ENCODE assay signal across 7 cellular contexts in the genomic region with DNA sequence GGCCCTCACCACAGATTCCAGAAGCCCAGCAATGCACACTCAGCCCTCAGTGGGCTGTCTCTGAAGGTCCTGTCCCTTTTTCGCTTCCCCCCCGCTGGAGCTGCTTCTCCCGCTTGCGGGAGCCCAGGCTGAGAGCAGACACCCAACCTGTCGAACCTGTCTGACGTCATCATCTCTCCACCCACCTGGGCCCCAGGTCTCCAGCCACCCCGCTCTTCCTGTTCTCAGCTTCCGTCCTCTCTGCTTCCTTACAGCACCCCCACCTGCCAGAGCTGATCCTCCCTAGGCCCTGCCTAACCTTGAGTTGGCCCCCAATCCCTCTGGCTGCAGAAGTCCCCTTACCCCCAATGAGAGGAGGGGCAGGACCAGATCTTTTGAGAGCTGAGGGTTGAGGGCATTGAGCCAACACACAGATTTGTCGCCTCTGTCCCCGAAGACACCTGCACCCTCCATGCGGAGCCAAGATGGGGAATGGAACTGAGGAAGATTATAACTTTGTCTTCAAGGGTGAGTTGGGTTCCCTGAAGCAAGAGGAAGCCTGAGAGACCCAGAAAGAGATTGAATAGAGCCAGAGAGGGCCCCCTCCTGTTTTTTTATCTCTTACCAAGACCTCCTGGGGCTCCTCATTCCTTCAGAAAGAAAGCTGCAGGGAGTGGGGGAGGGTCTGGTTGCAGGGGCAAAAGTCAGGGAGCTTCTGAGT. TPM values are rescaled to one million over a fixed set of nuclear protein-coding genes. Genes with fewer than 3 reads are reported as not detected.
DNase-seq lines count a peak whose midpoint lies in the region; ATAC-seq and TF ChIP-seq lines count a peak whose summit lies in the region.

RAB25 (plus strand) TSS at position 224 of the 700 bp plus-strand sequence; CDS start at position 465, 241 bp downstream.

- peak within 1 kb of the TSS; percentile 25; the same call in 1 of the 2 replicates for H2AFZ ChIP-seq in PC-3 (ENCODE audit: low read length)
- H2AFZ ChIP-seq in smooth muscle cell (ENCODE audit: low read depth), result no peak within 1 kb of the TSS

- H3K9ac ChIP-seq in HUES64 (ENCODE audit: low read depth, low read length) (peak within 1 kb of the TSS; percentile 74), PC-3 (ENCODE audit: low read length) (peak within 1 kb of the TSS; percentile 41; the same call in 1 of the 2 replicates), iPS-15b (ENCODE audit: low read depth, low read length) (peak within 1 kb of the TSS; percentile 41), smooth muscle cell (ENCODE audit: low read depth) (peak within 1 kb of the TSS; percentile 60)

- peak; percentile 66 for DNase-seq in PC-3
- DNase-seq in smooth muscle cell (lab: John Stamatoyannopoulos, UW; ENCODE audit: unreplicated experiment), result no peak
- DNase-seq in sciatic nerve (ENCODE audit: low spot score), result no peak
- no peak for DNase-seq in NCI-H2227 (lab: John Stamatoyannopoulos, UW; ENCODE audit: unreplicated experiment)

- H4K20me1 ChIP-seq in PC-3 (ENCODE audit: low read length) (no peaks in the 10 kb centered on the region), smooth muscle cell (ENCODE audit: low read depth) (no peaks in the 10 kb centered on the region)

- POLR2A ChIA-PET in PC-3 (lab: Charles Lee; ENCODE audit: unreplicated experiment), result no interaction called here

- peak within 1 kb of the TSS; percentile 54 for H3K4me2 ChIP-seq in PC-3 (ENCODE audit: low read length)
- peak within 1 kb of the TSS; percentile 73 for H3K4me2 ChIP-seq in smooth muscle cell

- no peaks in the 10 kb centered on the region for H3K9me2 ChIP-seq in PC-3 (replicated peaks; ENCODE audit: low read length)

- peaks cover 14% of the 10 kb centered on the region; the same call in 1 of the 2 replicates for H3K4me1 ChIP-seq in HUES64 (ENCODE audit: insufficient read depth, low read length)
- H3K4me1 ChIP-seq in PC-3 (ENCODE audit: insufficient read depth, low read length), result peaks cover 10% of the 10 kb centered on the region; the same call in 1 of the 2 replicates
- peaks cover 9% of the 10 kb centered on the region for H3K4me1 ChIP-seq in iPS-15b (ENCODE audit: control insufficient read depth, insufficient read depth, low read length)
- H3K4me1 ChIP-seq in smooth muscle cell (ENCODE audit: low read depth), result peaks cover 18% of the 10 kb centered on the region

- H3F3A ChIP-seq in PC-3 (ENCODE audit: low read length, unreplicated experiment) (no peaks in the 10 kb centered on the region), smooth muscle cell (ENCODE audit: low read depth) (no peaks in the 10 kb centered on the region)

- intact Hi-C loops in PC-3 (cut with micrococcal nuclease), result no loop called here
- intact Hi-C loops in sciatic nerve (cut with DNase I), result no loop called here

- no TSS peak for BruUV-seq in PC-3 (replicated peaks; lab: Mats Ljungman, UMichigan)

- CTCF ChIA-PET in PC-3 (lab: Charles Lee), result interaction anchor here (0.7 kb wide), 1 partner anchor 312 kb away, joined by 3 read pairs; no protein-coding TSS in a partner anchor

- WGBS in HUES64, result 5% methylated on average over 11 of the region's 11 CpGs
- WGBS in smooth muscle cell (ENCODE audit: low lambda C conversion rate), result 31% methylated on average over 11 of the region's 11 CpGs

- H3K4me3 ChIP-seq in HUES64 (ENCODE audit: low read length) (peak within 1 kb of the TSS; percentile 56), PC-3 (ENCODE audit: low read length) (peak within 1 kb of the TSS; percentile 49), iPS-15b (ENCODE audit: low read depth, low read length) (peak within 1 kb of the TSS; percentile 65), smooth muscle cell (peak within 1 kb of the TSS; percentile 58)

- ATAC-seq in PC-3 (peak; percentile 11; the same call in 1 of the 2 replicates), sciatic nerve (no peak), GM21515 (IDR thresholded peaks at IDR 0.05; ENCODE audit: unreplicated experiment) (no peak)

- peak within 1 kb of the TSS; percentile 99 for H3K27ac ChIP-seq in HUES64 (ENCODE audit: low read depth, low read length)
- H3K27ac ChIP-seq in PC-3 (ENCODE audit: low read length), result peak within 1 kb of the TSS; percentile 20
- H3K27ac ChIP-seq in smooth muscle cell (ENCODE audit: low read depth), result peak within 1 kb of the TSS; percentile 76

- TF ChIP-seq CTCF in PC-3 (conservative IDR thresholded peaks at IDR 0.05; ENCODE audit: low read depth, low read length), result no peak
- TF ChIP-seq CTCF in smooth muscle cell (IDR thresholded peaks at IDR 0.05; ENCODE audit: borderline replicate concordance, insufficient read depth, poor library complexity, severe bottlenecking), result no peak

- no peaks in the 10 kb centered on the region for H3K27me3 ChIP-seq in HUES64 (ENCODE audit: insufficient read depth, low read length)
- H3K27me3 ChIP-seq in PC-3 (ENCODE audit: low read length), result no peaks in the 10 kb centered on the region
- peaks cover 12% of the 10 kb centered on the region for H3K27me3 ChIP-seq in iPS-15b (ENCODE audit: control insufficient read depth, insufficient read depth, low read length)
- H3K27me3 ChIP-seq in smooth muscle cell (ENCODE audit: low read depth), result no peaks in the 10 kb centered on the region

- H3K36me3 ChIP-seq in HUES64 (ENCODE audit: insufficient read depth, low read length) (peaks cover 15% of the 10 kb centered on the region), PC-3 (ENCODE audit: low read depth, low read length) (no peaks in the 10 kb centered on the region), iPS-15b (ENCODE audit: control insufficient read depth, insufficient read depth, low read length) (no peaks in the 10 kb centered on the region), smooth muscle cell (ENCODE audit: low read depth) (no peaks in the 10 kb centered on the region)

- H3K9me3 ChIP-seq in HUES64 (ENCODE audit: insufficient read depth, low read depth, low read length), result no peaks in the 10 kb centered on the region
- H3K9me3 ChIP-seq in PC-3 (ENCODE audit: low read length), result no peaks in the 10 kb centered on the region
- no peaks in the 10 kb centered on the region for H3K9me3 ChIP-seq in iPS-15b (ENCODE audit: control insufficient read depth, insufficient read depth, low read length)
- H3K9me3 ChIP-seq in smooth muscle cell (replicated peaks; ENCODE audit: low read depth), result no peaks in the 10 kb centered on the region

- peaks cover 5% of the 10 kb centered on the region for H3K79me2 ChIP-seq in PC-3 (ENCODE audit: low read length)
- H3K79me2 ChIP-seq in smooth muscle cell (ENCODE audit: low read depth), result no peaks in the 10 kb centered on the region

RNA-seq across cellular contexts. Expression of gene RAB25, which starts in this region (rescaled TPM):
- polyA plus RNA-seq in HUES64 (2013, experiment 1 of 2), result 17.1 TPM
- polyA plus RNA-seq in HUES64 (2013, experiment 2 of 2), result 21.3 TPM
- 18.1 and 18.5 TPM in 2 replicates for total RNA-seq in PC-3 (2014; rRNA removed)
- total RNA-seq in smooth muscle cell, result 16.8 and 27.1 TPM in 2 replicates
- 8.9 and 53.5 TPM in 2 replicates for polyA plus RNA-seq in smooth muscle cell
- total RNA-seq in sciatic nerve, result not detected

Comparison
In these comparisons a context has a peak if more than half of its experiments do, and no peak if none do; other contexts are left out.
1. RNA of gene RAB25 (total RNA-seq): 18.1 to 18.5 TPM in PC-3 and 16.8 to 27.1 TPM in smooth muscle cell; not detected in sciatic nerve (single experiment); every median in the first group is over 10 times any median in the second.
2. H3K27ac ChIP-seq: peak in every context shown above with its lines; median percentile 99 in HUES64; 76 in smooth muscle cell; 20 in PC-3.
3. Peak in every context shown above with its lines, with median percentiles within 50 percentile points of each other: H3K4me3 ChIP-seq and H3K9ac ChIP-seq.